Comparison of ENCODE assay signal across 20 cellular contexts in the genomic region with DNA sequence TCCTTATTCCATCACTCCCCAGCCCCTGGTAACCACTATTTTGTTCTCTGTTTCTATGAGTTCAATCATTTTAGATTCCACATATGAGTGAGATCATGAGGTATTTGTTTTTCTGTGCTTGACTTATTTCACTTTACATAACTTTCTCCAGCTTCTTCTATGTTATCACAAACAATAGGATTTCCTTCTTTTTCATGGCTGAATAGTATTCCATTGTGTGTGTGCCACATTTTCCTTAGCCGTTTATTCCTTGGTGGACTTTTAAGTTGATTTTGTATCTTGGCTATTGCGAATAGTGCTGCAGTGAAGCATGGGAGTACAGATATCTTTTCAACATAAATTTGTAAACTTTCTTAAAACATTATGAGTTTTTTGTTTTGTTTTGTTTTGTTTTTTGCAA. TPM values are rescaled to one million over a fixed set of nuclear protein-coding genes. Genes with fewer than 3 reads are reported as not detected.
"Had no signal": no experiment of that assay in that cellular context is flagged by ENCODE, and none has a peak within 500 bp of the region (broad histone marks: within the 10 kb centered on the region; RNA-seq: fewer than 3 reads in every experiment).

No MANE protein-coding gene starts in this region.

- H3K4me3 ChIP-seq: left lung, lung, thoracic aorta, vagina had no signal

- H3K27me3 ChIP-seq: left lung, vagina had no signal

- ATAC-seq: effector memory CD8-positive, alpha-beta T cell; esophagus mucosa; left lung; sciatic nerve; stimulated activated effector memory CD8-positive, alpha-beta T cell treated with anti-CD3 and anti-CD28 coated beads, Interleukin-12 subunit alpha, Interleukin-12 subunit beta, amount 100 ng/mL, for 72 hours had no signal

- DNase-seq: activated CD4-positive, CD25-positive, alpha-beta regulatory T cell treated with anti-CD3 and anti-CD28 coated beads, Interleukin-2, amount 50 U/mL, for 72 hours; activated T-cell treated with anti-CD3 and anti-CD28 coated beads, Interleukin-2, amount 50 U/mL, for 1 hour; aorta; effector memory CD8-positive, alpha-beta T cell; foreskin melanocyte; kidney glomerular epithelial cell; left lung; occipital lobe; posterior cingulate gyrus; small intestine; stimulated activated CD4-positive, alpha-beta T cell treated with anti-CD3 and anti-CD28 coated beads, Interleukin-2, amount 100 ng/mL, for 24 hours had no signal

- H3K4me1 ChIP-seq: vagina had no signal

- H3K36me3 ChIP-seq: thoracic aorta, vagina had no signal

- FAIRE-seq: endothelial cell of umbilical vein, small intestine had no signal

- H3K9me3 ChIP-seq: left lung, thoracic aorta, vagina had no signal

- H3K27ac ChIP-seq: thoracic aorta, vagina, VCaP had no signal

RNA-seq across cellular contexts. Expression of a gene that starts 15.1 kb away (rescaled TPM):
- total RNA-seq: endothelial cell of umbilical vein had no signal
- polyA plus RNA-seq: endothelial cell of umbilical vein, neural cell had no signal
